In the genomic region with DNA sequence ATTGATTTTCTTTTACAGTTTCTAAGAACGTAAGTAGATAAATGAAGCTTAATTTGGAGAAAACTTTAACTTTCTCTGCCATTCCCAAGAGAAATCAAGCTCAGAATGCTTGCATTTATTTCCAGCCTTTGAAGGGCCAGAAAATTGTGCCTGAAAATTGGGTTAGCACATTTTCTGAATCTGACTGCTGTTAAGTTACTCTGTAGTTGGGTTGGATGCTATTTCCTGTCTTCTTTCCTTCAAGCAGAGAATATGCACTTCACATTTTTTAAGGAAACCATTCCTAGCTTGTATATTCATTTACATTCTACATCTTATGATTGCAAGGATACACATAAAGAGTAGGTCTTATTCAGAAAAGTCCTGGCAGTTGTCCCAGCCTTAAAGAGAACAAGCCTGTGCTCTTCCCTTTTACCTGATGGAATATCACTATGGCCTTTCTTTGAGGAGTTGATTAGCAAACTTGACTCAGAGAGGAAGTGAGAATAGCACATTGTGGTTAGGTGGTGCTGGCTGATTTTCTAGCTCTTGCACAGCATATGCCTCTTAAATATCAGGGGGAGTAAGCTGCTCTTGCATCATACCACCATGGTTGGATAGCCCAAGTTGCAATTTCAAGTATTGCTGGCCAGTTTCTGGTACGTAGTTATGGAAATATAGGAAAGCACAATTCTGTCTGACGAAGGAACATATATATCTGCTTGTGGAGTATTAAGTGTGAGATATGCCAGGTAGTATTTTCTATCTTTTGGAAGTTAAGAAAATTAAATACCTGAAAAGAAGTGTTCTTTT, we compare ENCODE assay signal across 2 cellular contexts.
TF ChIP-seq lines count a peak whose summit lies in the region.

No MANE protein-coding gene starts in this region.

TF ChIP-seq in WTC11, 78 proteins besides CTCF, POLR2A, EP300 and RAD21 (continued from another document):
- TF ChIP-seq, protein P1, sequence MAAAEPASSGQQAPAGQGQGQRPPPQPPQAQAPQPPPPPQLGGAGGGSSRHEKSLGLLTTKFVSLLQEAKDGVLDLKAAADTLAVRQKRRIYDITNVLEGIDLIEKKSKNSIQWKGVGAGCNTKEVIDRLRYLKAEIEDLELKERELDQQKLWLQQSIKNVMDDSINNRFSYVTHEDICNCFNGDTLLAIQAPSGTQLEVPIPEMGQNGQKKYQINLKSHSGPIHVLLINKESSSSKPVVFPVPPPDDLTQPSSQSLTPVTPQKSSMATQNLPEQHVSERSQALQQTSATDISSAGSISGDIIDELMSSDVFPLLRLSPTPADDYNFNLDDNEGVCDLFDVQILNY (CRISPR knock-in tag; IDR thresholded peaks at IDR 0.05): no peak
- TF ChIP-seq ZNF263 (CRISPR knock-in tag; IDR thresholded peaks at IDR 0.05; ENCODE audit: low read depth) (no peak), TEAD4 (CRISPR knock-in tag; IDR thresholded peaks at IDR 0.05) (no peak), NFYB (CRISPR knock-in tag; conservative IDR thresholded peaks at IDR 0.05; ENCODE audit: low read depth) (no peak)

TF ChIP-seq in GM23338, 12 proteins besides CTCF, POLR2A, EP300 and RAD21 (continued from another document):
- TF ChIP-seq, protein P2, sequence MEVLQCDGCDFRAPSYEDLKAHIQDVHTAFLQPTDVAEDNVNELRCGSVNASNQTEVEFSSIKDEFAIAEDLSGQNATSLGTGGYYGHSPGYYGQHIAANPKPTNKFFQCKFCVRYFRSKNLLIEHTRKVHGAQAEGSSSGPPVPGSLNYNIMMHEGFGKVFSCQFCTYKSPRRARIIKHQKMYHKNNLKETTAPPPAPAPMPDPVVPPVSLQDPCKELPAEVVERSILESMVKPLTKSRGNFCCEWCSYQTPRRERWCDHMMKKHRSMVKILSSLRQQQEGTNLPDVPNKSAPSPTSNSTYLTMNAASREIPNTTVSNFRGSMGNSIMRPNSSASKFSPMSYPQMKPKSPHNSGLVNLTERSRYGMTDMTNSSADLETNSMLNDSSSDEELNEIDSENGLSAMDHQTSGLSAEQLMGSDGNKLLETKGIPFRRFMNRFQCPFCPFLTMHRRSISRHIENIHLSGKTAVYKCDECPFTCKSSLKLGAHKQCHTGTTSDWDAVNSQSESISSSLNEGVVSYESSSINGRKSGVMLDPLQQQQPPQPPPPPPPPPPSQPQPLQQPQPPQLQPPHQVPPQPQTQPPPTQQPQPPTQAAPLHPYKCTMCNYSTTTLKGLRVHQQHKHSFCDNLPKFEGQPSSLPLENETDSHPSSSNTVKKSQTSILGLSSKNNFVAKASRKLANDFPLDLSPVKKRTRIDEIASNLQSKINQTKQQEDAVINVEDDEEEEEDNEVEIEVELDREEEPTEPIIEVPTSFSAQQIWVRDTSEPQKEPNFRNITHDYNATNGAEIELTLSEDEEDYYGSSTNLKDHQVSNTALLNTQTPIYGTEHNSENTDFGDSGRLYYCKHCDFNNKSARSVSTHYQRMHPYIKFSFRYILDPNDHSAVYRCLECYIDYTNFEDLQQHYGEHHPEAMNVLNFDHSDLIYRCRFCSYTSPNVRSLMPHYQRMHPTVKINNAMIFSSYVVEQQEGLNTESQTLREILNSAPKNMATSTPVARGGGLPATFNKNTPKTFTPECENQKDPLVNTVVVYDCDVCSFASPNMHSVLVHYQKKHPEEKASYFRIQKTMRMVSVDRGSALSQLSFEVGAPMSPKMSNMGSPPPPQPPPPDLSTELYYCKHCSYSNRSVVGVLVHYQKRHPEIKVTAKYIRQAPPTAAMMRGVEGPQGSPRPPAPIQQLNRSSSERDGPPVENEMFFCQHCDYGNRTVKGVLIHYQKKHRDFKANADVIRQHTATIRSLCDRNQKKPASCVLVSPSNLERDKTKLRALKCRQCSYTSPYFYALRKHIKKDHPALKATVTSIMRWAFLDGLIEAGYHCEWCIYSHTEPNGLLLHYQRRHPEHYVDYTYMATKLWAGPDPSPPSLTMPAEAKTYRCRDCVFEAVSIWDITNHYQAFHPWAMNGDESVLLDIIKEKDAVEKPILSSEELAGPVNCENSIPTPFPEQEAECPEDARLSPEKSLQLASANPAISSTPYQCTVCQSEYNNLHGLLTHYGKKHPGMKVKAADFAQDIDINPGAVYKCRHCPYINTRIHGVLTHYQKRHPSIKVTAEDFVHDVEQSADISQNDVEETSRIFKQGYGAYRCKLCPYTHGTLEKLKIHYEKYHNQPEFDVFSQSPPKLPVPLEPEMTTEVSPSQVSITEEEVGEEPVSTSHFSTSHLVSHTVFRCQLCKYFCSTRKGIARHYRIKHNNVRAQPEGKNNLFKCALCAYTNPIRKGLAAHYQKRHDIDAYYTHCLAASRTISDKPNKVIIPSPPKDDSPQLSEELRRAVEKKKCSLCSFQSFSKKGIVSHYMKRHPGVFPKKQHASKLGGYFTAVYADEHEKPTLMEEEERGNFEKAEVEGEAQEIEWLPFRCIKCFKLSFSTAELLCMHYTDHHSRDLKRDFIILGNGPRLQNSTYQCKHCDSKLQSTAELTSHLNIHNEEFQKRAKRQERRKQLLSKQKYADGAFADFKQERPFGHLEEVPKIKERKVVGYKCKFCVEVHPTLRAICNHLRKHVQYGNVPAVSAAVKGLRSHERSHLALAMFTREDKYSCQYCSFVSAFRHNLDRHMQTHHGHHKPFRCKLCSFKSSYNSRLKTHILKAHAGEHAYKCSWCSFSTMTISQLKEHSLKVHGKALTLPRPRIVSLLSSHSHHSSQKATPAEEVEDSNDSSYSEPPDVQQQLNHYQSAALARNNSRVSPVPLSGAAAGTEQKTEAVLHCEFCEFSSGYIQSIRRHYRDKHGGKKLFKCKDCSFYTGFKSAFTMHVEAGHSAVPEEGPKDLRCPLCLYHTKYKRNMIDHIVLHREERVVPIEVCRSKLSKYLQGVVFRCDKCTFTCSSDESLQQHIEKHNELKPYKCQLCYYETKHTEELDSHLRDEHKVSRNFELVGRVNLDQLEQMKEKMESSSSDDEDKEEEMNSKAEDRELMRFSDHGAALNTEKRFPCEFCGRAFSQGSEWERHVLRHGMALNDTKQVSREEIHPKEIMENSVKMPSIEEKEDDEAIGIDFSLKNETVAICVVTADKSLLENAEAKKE (CRISPR knock-in tag; IDR thresholded peaks at IDR 0.05): no peak
- TF ChIP-seq JUNB (IDR thresholded peaks at IDR 0.05; ENCODE audit: unreplicated experiment) (no peak), ZNF331 (CRISPR knock-in tag; IDR thresholded peaks at IDR 0.05; ENCODE audit: low read depth) (no peak), ZNF114 (CRISPR knock-in tag; IDR thresholded peaks at IDR 0.05) (no peak), ETS1 (IDR thresholded peaks at IDR 0.05) (no peak), REST (IDR thresholded peaks at IDR 0.05; ENCODE audit: unreplicated experiment) (no peak), NANOG (IDR thresholded peaks at IDR 0.05; ENCODE audit: borderline replicate concordance) (no peak), EZH2 (IDR thresholded peaks at IDR 0.05; ENCODE audit: low read depth, unreplicated experiment) (no peak)
TF ChIP-seq in GM23338: peak in this region for 0.
